In the genomic region with DNA sequence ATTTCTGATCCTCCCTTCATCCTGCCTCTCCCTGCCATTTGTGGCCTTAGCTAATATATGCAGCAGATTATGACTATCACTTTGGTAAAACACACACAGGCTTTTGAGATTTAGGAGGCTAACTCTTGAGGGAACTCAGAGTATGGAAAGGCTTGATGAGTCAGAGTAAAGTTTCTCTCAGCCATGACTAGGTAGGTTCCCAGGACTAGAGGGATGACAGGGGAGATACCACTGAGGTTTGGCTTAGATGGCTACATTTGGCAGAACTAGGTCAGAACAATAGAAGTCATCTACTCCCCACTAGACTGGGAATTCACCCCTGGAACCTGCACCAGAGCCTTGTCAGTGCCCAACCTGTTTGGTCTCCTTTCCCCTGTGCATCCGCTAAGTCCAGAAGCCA, we compare ENCODE assay signal across 1 cellular context.
TF ChIP-seq lines count a peak whose summit lies in the region.

No MANE protein-coding gene starts in this region.

TF ChIP-seq in H1, 55 proteins besides CTCF, POLR2A, EP300 and RAD21:
- TF ChIP-seq TAF1 (IDR thresholded peaks at IDR 0.05; ENCODE audit: low read depth, low read length) (no peak), KDM1A (IDR thresholded peaks at IDR 0.05; ENCODE audit: borderline replicate concordance, low read length) (no peak), TEAD4 (IDR thresholded peaks at IDR 0.05; ENCODE audit: low read depth, low read length) (no peak), PHF8 (conservative IDR thresholded peaks at IDR 0.05; ENCODE audit: low read depth, low read length) (no peak), SP1 (IDR thresholded peaks at IDR 0.05; ENCODE audit: low read depth, low read length) (no peak), GABPA (IDR thresholded peaks at IDR 0.05; ENCODE audit: borderline replicate concordance, insufficient read depth, low read length) (no peak), NANOG (IDR thresholded peaks at IDR 0.05; ENCODE audit: insufficient read depth, low read depth, low read length, poor library complexity, severe bottlenecking) (no peak), BRCA1 (IDR thresholded peaks at IDR 0.05; ENCODE audit: low read depth, low read length) (no peak), TAF7 (optimal IDR thresholded peaks at IDR 0.05; ENCODE audit: borderline replicate concordance, low read depth, low read length) (no peak), SRF (IDR thresholded peaks at IDR 0.05; ENCODE audit: low read depth, low read length) (no peak), POU5F1 (IDR thresholded peaks at IDR 0.05; ENCODE audit: low read depth, low read length) (no peak), FOSL1 (IDR thresholded peaks at IDR 0.05; ENCODE audit: insufficient read depth, low read depth, low read length) (no peak), RBBP5 (IDR thresholded peaks at IDR 0.05; ENCODE audit: borderline replicate concordance, low read depth, low read length) (no peak), MAX (IDR thresholded peaks at IDR 0.05) (no peak), SIX5 (IDR thresholded peaks at IDR 0.05; ENCODE audit: low read depth, low read length) (no peak)
- TF ChIP-seq, protein P1, sequence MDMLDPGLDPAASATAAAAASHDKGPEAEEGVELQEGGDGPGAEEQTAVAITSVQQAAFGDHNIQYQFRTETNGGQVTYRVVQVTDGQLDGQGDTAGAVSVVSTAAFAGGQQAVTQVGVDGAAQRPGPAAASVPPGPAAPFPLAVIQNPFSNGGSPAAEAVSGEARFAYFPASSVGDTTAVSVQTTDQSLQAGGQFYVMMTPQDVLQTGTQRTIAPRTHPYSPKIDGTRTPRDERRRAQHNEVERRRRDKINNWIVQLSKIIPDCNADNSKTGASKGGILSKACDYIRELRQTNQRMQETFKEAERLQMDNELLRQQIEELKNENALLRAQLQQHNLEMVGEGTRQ (IDR thresholded peaks at IDR 0.05; ENCODE audit: low read length), result no peak
TF ChIP-seq in H1: peak in this region for 0.
